Comparison of ENCODE assay signal across 17 cellular contexts in genomic region chr3:180332608-180333007, GRCh38.
DNase-seq lines count a peak whose midpoint lies in the region; ATAC-seq and TF ChIP-seq lines count a peak whose summit lies in the region.
"Had no signal": no experiment of that assay in that cellular context is flagged by ENCODE, and none has a peak within 500 bp of the region (broad histone marks: within the 10 kb centered on the region; RNA-seq: fewer than 3 reads in every experiment).

No MANE protein-coding gene starts in this region.

- no peak for DNase-seq in heart right ventricle
- no peak for DNase-seq in CD8-positive, alpha-beta memory T cell
- no peak for DNase-seq in central memory CD4-positive, alpha-beta T cell
- DNase-seq in activated CD4-positive, alpha-beta T cell treated with anti-CD3 and anti-CD28 coated beads for 48 hours: no peak
- DNase-seq: activated CD4-positive, alpha-beta T cell treated with anti-CD3 and anti-CD28 coated beads, Interleukin-2, amount 50 U/mL, for 1 hour; CD4-positive, CD25-positive, alpha-beta regulatory T cell; head of caudate nucleus; left ventricle myocardium inferior; NCI-H2081 treated with DMSO at 0.1 percent for 48 hours; T-helper 1 cell had no signal

- peaks cover 0 to 3% of the 10 kb centered on the region in 2 donors for H3K27me3 Mint-ChIP-seq in CD8-positive, alpha-beta memory T cell
- H3K27me3 Mint-ChIP-seq: CD4-positive, CD25-positive, alpha-beta regulatory T cell had no signal

- H3K9me3 Mint-ChIP-seq in CD8-positive, alpha-beta memory T cell: peaks cover 0 to 5% (median 2%) of the 10 kb centered on the region in 5 donors

- CTCF ChIA-PET in CD8-positive, alpha-beta memory T cell (lab: Charles Lee): no interaction called here

- no peak overlapping the region for H3K4me3 ChIP-seq in heart right ventricle
- no peak overlapping the region for H3K4me3 ChIP-seq in CD8-positive, alpha-beta memory T cell (ENCODE audit: low read length)
- H3K4me3 ChIP-seq: cardiac muscle cell, left ventricle myocardium inferior had no signal

- H3K27me3 ChIP-seq in heart right ventricle: no peaks in the 10 kb centered on the region
- H3K27me3 ChIP-seq in CD8-positive, alpha-beta memory T cell (ENCODE audit: insufficient read depth, low read length, poor library complexity, severe bottlenecking): no peaks in the 10 kb centered on the region
- H3K27me3 ChIP-seq: cardiac muscle cell had no signal

- H3K36me3 ChIP-seq in heart right ventricle: no peaks in the 10 kb centered on the region
- no peaks in the 10 kb centered on the region for H3K36me3 ChIP-seq in CD8-positive, alpha-beta memory T cell (ENCODE audit: insufficient read depth, low read length)
- H3K36me3 ChIP-seq: cardiac muscle cell, left ventricle myocardium inferior had no signal

- intact Hi-C loops in heart right ventricle (cut with DNase I): no loop called here

- no peaks in the 10 kb centered on the region for H3K4me1 ChIP-seq in heart right ventricle
- H3K4me1 ChIP-seq in CD8-positive, alpha-beta memory T cell (ENCODE audit: insufficient read depth, low read length): no peaks in the 10 kb centered on the region
- H3K4me1 ChIP-seq: left ventricle myocardium inferior had no signal

- H3K27ac ChIP-seq in heart right ventricle: no peak overlapping the region
- no peak overlapping the region for H3K27ac ChIP-seq in CD8-positive, alpha-beta memory T cell (ENCODE audit: low read depth, low read length)
- H3K27ac ChIP-seq: cardiac muscle cell, left ventricle myocardium inferior had no signal

- TF ChIP-seq CTCF in heart right ventricle (IDR thresholded peaks at IDR 0.05): no peak

- H3K9me3 ChIP-seq in heart right ventricle: peaks cover 0 to 16% (median 0%) of the 10 kb centered on the region in 11 donors
- no peaks in the 10 kb centered on the region for H3K9me3 ChIP-seq in CD8-positive, alpha-beta memory T cell (ENCODE audit: low read length)

- H3K4me1 Mint-ChIP-seq in CD8-positive, alpha-beta memory T cell: no peaks in the 10 kb centered on the region
- H3K4me1 Mint-ChIP-seq: CD4-positive, CD25-positive, alpha-beta regulatory T cell; nephron had no signal

- no peak overlapping the region for H3K4me3 Mint-ChIP-seq in CD8-positive, alpha-beta memory T cell
- H3K4me3 Mint-ChIP-seq: CD4-positive, CD25-positive, alpha-beta regulatory T cell; nephron had no signal

- ATAC-seq in GM18907 (IDR thresholded peaks at IDR 0.05; ENCODE audit: unreplicated experiment) (peak; percentile 49), GM21528 (IDR thresholded peaks at IDR 0.05; ENCODE audit: low FRiP score, unreplicated experiment) (peak; percentile 54), HG03045 (IDR thresholded peaks at IDR 0.05; ENCODE audit: unreplicated experiment) (peak; percentile 65), HG03575 (IDR thresholded peaks at IDR 0.05; ENCODE audit: extremely low read depth, insufficient number of reproducible peaks, low FRiP score, unreplicated experiment) (peak; percentile 36), heart right ventricle (no peak)
- ATAC-seq: sciatic nerve had no signal

- no peak overlapping the region for H3K27ac Mint-ChIP-seq in CD8-positive, alpha-beta memory T cell
- H3K27ac Mint-ChIP-seq: CD4-positive, CD25-positive, alpha-beta regulatory T cell; nephron had no signal

- POLR2A ChIA-PET in CD8-positive, alpha-beta memory T cell (lab: Charles Lee): no interaction called here

- 71 to 82% methylated on average over 4 of the region's 4 CpGs for WGBS in heart right ventricle, 2 donors

- H3K36me3 Mint-ChIP-seq in CD8-positive, alpha-beta memory T cell: no peaks in the 10 kb centered on the region
- H3K36me3 Mint-ChIP-seq: CD4-positive, CD25-positive, alpha-beta regulatory T cell had no signal

Comparison
In these comparisons a context has a peak if more than half of its experiments do, and no peak if none do; other contexts are left out.
1. ATAC-seq: peak in GM18907 (single experiment), GM21528 (single experiment), HG03045 (single experiment) and HG03575 (single experiment); none in heart right ventricle (0 of 8).